1 cellular context compared by ENCODE assay signal in genomic region chr6:3125832-3126231, GRCh38.
TF ChIP-seq lines count a peak whose summit lies in the region.

No MANE protein-coding gene starts in this region.

TF ChIP-seq in K562, 482 proteins besides CTCF, POLR2A, EP300 and RAD21 (continued from another document):
- TF ChIP-seq, protein P1, sequence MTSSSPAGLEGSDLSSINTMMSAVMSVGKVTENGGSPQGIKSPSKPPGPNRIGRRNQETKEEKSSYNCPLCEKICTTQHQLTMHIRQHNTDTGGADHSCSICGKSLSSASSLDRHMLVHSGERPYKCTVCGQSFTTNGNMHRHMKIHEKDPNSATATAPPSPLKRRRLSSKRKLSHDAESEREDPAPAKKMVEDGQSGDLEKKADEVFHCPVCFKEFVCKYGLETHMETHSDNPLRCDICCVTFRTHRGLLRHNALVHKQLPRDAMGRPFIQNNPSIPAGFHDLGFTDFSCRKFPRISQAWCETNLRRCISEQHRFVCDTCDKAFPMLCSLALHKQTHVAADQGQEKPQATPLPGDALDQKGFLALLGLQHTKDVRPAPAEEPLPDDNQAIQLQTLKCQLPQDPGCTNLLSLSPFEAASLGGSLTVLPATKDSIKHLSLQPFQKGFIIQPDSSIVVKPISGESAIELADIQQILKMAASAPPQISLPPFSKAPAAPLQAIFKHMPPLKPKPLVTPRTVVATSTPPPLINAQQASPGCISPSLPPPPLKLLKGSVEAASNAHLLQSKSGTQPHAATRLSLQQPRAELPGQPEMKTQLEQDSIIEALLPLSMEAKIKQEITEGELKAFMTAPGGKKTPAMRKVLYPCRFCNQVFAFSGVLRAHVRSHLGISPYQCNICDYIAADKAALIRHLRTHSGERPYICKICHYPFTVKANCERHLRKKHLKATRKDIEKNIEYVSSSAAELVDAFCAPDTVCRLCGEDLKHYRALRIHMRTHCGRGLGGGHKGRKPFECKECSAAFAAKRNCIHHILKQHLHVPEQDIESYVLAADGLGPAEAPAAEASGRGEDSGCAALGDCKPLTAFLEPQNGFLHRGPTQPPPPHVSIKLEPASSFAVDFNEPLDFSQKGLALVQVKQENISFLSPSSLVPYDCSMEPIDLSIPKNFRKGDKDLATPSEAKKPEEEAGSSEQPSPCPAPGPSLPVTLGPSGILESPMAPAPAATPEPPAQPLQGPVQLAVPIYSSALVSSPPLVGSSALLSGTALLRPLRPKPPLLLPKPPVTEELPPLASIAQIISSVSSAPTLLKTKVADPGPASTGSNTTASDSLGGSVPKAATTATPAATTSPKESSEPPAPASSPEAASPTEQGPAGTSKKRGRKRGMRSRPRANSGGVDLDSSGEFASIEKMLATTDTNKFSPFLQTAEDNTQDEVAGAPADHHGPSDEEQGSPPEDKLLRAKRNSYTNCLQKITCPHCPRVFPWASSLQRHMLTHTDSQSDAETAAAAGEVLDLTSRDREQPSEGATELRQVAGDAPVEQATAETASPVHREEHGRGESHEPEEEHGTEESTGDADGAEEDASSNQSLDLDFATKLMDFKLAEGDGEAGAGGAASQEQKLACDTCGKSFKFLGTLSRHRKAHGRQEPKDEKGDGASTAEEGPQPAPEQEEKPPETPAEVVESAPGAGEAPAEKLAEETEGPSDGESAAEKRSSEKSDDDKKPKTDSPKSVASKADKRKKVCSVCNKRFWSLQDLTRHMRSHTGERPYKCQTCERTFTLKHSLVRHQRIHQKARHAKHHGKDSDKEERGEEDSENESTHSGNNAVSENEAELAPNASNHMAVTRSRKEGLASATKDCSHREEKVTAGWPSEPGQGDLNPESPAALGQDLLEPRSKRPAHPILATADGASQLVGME (CRISPR knock-in tag; IDR thresholded peaks at IDR 0.05): no peak
- TF ChIP-seq, protein P2, sequence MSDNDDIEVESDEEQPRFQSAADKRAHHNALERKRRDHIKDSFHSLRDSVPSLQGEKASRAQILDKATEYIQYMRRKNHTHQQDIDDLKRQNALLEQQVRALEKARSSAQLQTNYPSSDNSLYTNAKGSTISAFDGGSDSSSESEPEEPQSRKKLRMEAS (CRISPR knock-in tag; IDR thresholded peaks at IDR 0.05): peak; percentile 32; the same call in 1 of the 2 replicates
- TF ChIP-seq PHB2 (IDR thresholded peaks at IDR 0.05; ENCODE audit: low read depth): no peak
